In the genomic region with DNA sequence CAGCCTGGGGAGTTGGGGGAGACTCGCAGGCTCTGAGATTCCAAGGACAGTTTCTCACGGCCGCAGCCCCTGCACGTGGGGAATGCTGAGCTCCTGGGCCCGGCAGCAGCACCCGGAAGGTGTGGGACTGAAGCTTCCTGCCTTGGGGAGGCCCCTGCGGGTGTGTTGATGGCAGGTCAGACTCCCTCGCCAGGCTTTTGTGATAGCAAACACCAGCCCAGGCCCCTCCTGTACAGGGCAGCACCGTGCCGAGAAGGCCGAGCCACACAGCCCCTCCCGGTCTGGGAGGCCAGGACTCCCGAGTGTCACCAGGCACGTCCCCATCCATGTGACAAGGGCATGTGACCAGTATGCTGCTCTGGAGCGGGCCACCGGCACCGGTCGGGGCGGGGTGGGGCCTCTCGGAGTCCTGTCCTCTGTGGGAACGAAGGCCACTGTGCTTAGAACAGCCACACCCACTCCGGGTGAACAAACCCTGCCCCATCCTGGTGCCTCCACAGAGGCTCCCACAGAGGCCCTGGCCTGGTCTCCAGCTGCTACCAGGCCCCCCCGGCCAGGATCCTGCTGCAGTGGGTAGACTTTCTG, we compare ENCODE assay signal across 15 cellular contexts. TPM values are rescaled to one million over a fixed set of nuclear protein-coding genes. Genes with fewer than 3 reads are reported as not detected.
DNase-seq lines count a peak whose midpoint lies in the region; ATAC-seq, FAIRE-seq and TF ChIP-seq lines count a peak whose summit lies in the region.
"Had no signal": no experiment of that assay in that cellular context is flagged by ENCODE, and none has a peak within 500 bp of the region (broad histone marks: within the 10 kb centered on the region; RNA-seq: fewer than 3 reads in every experiment).

No MANE protein-coding gene starts in this region.

- FAIRE-seq in frontal cortex (lab: Jason Lieb, UNC), result no peak
- FAIRE-seq: colon had no signal

- no peaks in the 10 kb centered on the region for H3K36me3 Mint-ChIP-seq in stimulated activated memory B cell treated with anti-CD40 and anti-IgM and Interleukin-4, amounts not matched to agents 10 μg/mL and 1 μg/mL and 100 μg/mL, for 72 hours
- H3K36me3 Mint-ChIP-seq in endothelial cell (ENCODE audit: low read depth, unreplicated experiment), result peaks cover 16% of the 10 kb centered on the region
- H3K36me3 Mint-ChIP-seq: activated naive CD8-positive, alpha-beta T cell; natural killer cell treated with Interleukin-12 subunit alpha and Interleukin-12 subunit beta and Interleukin-15 and Interleukin-18, amount 100 ng/mL, for 72 hours had no signal

- no peak overlapping the region for H3K27ac Mint-ChIP-seq in stimulated activated memory B cell treated with anti-CD40 and anti-IgM and Interleukin-4, amounts not matched to agents 10 μg/mL and 1 μg/mL and 100 μg/mL, for 72 hours
- H3K27ac Mint-ChIP-seq in endothelial cell (ENCODE audit: unreplicated experiment), result no peak overlapping the region
- H3K27ac Mint-ChIP-seq: activated naive CD8-positive, alpha-beta T cell; natural killer cell treated with Interleukin-12 subunit alpha and Interleukin-12 subunit beta and Interleukin-15 and Interleukin-18, amount 100 ng/mL, for 72 hours had no signal

- DNase-seq in Peyer's patch, result peak in 2 of 3 donors; percentile 92 to 95
- peak; percentile 74 to 78 for DNase-seq in frontal cortex (ENCODE audit: low spot score in 2 of 2)
- DNase-seq in left lung, result peak in 1 of 2 donors; percentile 75
- no peak for DNase-seq in endothelial cell (ENCODE audit: low spot score)
- DNase-seq in activated CD4-positive, alpha-beta T cell treated with anti-CD3 and anti-CD28 coated beads, Interleukin-2, amount 50 U/mL, for 48 hours, result no peak
- no peak for DNase-seq in hepatic stellate cell (ENCODE audit: low spot score)
- DNase-seq: HCEC 1CT, KBM-7, NCI-H226 had no signal

- no peaks in the 10 kb centered on the region for H3K9me3 Mint-ChIP-seq in stimulated activated memory B cell treated with anti-CD40 and anti-IgM and Interleukin-4, amounts not matched to agents 10 μg/mL and 1 μg/mL and 100 μg/mL, for 72 hours
- H3K9me3 Mint-ChIP-seq in endothelial cell (ENCODE audit: unreplicated experiment), result peaks cover 5% of the 10 kb centered on the region
- H3K9me3 Mint-ChIP-seq: natural killer cell treated with Interleukin-12 subunit alpha and Interleukin-12 subunit beta and Interleukin-15 and Interleukin-18, amount 100 ng/mL, for 72 hours had no signal

- ATAC-seq in left lung (peak; percentile 91), GM21367 (IDR thresholded peaks at IDR 0.05; ENCODE audit: unreplicated experiment) (no peak)
- ATAC-seq in stimulated activated memory B cell treated with anti-CD40 and anti-IgM and Interleukin-4, amounts not matched to agents 10 μg/mL and 1 μg/mL and 100 μg/mL, for 72 hours, result peak; percentile 2
- ATAC-seq: natural killer cell treated with Interleukin-12 subunit alpha and Interleukin-12 subunit beta and Interleukin-15 and Interleukin-18, amount 100 ng/mL, for 72 hours had no signal

- intact Hi-C loops in left lung (cut with DNase I), result loop anchor here in 1 of 2 donors (5.0 to 10.0 kb wide), 2 partner anchors 411 to 1009 kb away; a partner anchor contains a TSS

- TF ChIP-seq CTCF in Peyer's patch (IDR thresholded peaks at IDR 0.05) (no peak), left lung (IDR thresholded peaks at IDR 0.05) (no peak), endothelial cell (IDR thresholded peaks at IDR 0.05; ENCODE audit: unreplicated experiment) (no peak)

- peaks cover 0 to 20% (median 2%) of the 10 kb centered on the region in 4 donors for H3K4me1 ChIP-seq in Peyer's patch
- H3K4me1 ChIP-seq in left lung, result no peaks in the 10 kb centered on the region

- H3K4me3 ChIP-seq in Peyer's patch (peak overlapping the region in 1 of 4 donors; percentile 6), left lung (no peak overlapping the region)
- H3K4me3 ChIP-seq: skin epidermis had no signal

- H3K27me3 ChIP-seq in Peyer's patch, result no peaks in the 10 kb centered on the region
- H3K27me3 ChIP-seq in left lung, result peaks cover 0 to 48% of the 10 kb centered on the region in 2 donors

- peaks cover 5% of the 10 kb centered on the region for H3K4me1 Mint-ChIP-seq in stimulated activated memory B cell treated with anti-CD40 and anti-IgM and Interleukin-4, amounts not matched to agents 10 μg/mL and 1 μg/mL and 100 μg/mL, for 72 hours
- H3K4me1 Mint-ChIP-seq in endothelial cell (ENCODE audit: unreplicated experiment), result peaks cover 14% of the 10 kb centered on the region

- peaks cover 40% of the 10 kb centered on the region for H3K27me3 Mint-ChIP-seq in stimulated activated memory B cell treated with anti-CD40 and anti-IgM and Interleukin-4, amounts not matched to agents 10 μg/mL and 1 μg/mL and 100 μg/mL, for 72 hours
- H3K27me3 Mint-ChIP-seq in endothelial cell (ENCODE audit: unreplicated experiment), result peaks cover 6% of the 10 kb centered on the region
- H3K27me3 Mint-ChIP-seq: activated naive CD8-positive, alpha-beta T cell had no signal

- H3K36me3 ChIP-seq in Peyer's patch (no peaks in the 10 kb centered on the region), left lung (no peaks in the 10 kb centered on the region)

- TF ChIP-seq POLR2A in Peyer's patch (IDR thresholded peaks at IDR 0.05), result peak in 1 of 2 donors; percentile 36

- no peak overlapping the region for H3K4me3 Mint-ChIP-seq in stimulated activated memory B cell treated with anti-CD40 and anti-IgM and Interleukin-4, amounts not matched to agents 10 μg/mL and 1 μg/mL and 100 μg/mL, for 72 hours
- no peak overlapping the region for H3K4me3 Mint-ChIP-seq in endothelial cell (ENCODE audit: unreplicated experiment)
- H3K4me3 Mint-ChIP-seq: activated naive CD8-positive, alpha-beta T cell; natural killer cell treated with Interleukin-12 subunit alpha and Interleukin-12 subunit beta and Interleukin-15 and Interleukin-18, amount 100 ng/mL, for 72 hours had no signal

- no peaks in the 10 kb centered on the region for H3K9me3 ChIP-seq in Peyer's patch
- H3K9me3 ChIP-seq in left lung, result no peaks in the 10 kb centered on the region

- H3K27ac ChIP-seq in Peyer's patch, result peak overlapping the region in 3 of 4 donors; percentile 3 to 81 (median 80)
- no peak overlapping the region for H3K27ac ChIP-seq in left lung
- H3K27ac ChIP-seq: skin epidermis had no signal

RNA-seq across cellular contexts. Expression of a gene that starts 31.1 kb away (rescaled TPM):
- 100 to 1,000 TPM in 3 of 4 donors, 10 to 100 TPM in 1; 43.7 to 225 (median 182) TPM for total RNA-seq in Peyer's patch
- total RNA-seq in frontal cortex, result not detected
- total RNA-seq in left lung, result 10 to 100 TPM; 10.3 to 11.8 TPM
- 1.7 TPM for total RNA-seq in endothelial cell (ENCODE audit: unreplicated experiment)
- total RNA-seq: natural killer cell treated with Interleukin-12 subunit alpha and Interleukin-12 subunit beta and Interleukin-15 and Interleukin-18, amount 100 ng/mL, for 72 hours had no signal

Comparison
In these comparisons a context has a peak if more than half of its experiments do, and no peak if none do; other contexts are left out.
1. DNase-seq: peak in Peyer's patch (2 of 3) and frontal cortex (2 of 2); none in endothelial cell (single experiment), activated CD4-positive, alpha-beta T cell treated with anti-CD3 and anti-CD28 coated beads, Interleukin-2, amount 50 U/mL, for 48 hours (0 of 2) and hepatic stellate cell (single experiment).
2. H3K27ac ChIP-seq: peak in Peyer's patch (3 of 4); none in left lung (0 of 2).